ENCODE assay signal across 8 cellular contexts in genomic region chr18:12990128-12990485, GRCh38. TPM values are rescaled to one million over a fixed set of nuclear protein-coding genes. Genes with fewer than 3 reads are reported as not detected.
DNase-seq lines count a peak whose midpoint lies in the region; ATAC-seq and TF ChIP-seq lines count a peak whose summit lies in the region.

No MANE protein-coding gene starts in this region.

- no peaks in the 10 kb centered on the region for H3K9me3 ChIP-seq in BLaER1 treated with 17β-estradiol and CSF1 and Interleukin-3, amounts not matched to agents 10 nM and 100 nM (replicated peaks in 1 of 11)
- H3K9me3 ChIP-seq in MG63: no peaks in the 10 kb centered on the region

- peaks cover 23 to 38% (median 30%) of the 10 kb centered on the region in 10 experiments for H3K4me1 ChIP-seq in BLaER1 treated with 17β-estradiol and CSF1 and Interleukin-3, amounts not matched to agents 10 nM and 100 nM

- H3K4me3 Mint-ChIP-seq in activated naive CD8-positive, alpha-beta T cell treated with anti-CD3 and anti-CD28 coated beads, Interleukin-2, amount 10 ng/mL, durations not matched to agents 7 days and 5 days: peak overlapping the region; percentile 100
- H3K4me3 Mint-ChIP-seq in nephron progenitor cell: peak overlapping the region; percentile 99

- no peaks in the 10 kb centered on the region for H3K27me3 Mint-ChIP-seq in activated naive CD8-positive, alpha-beta T cell treated with anti-CD3 and anti-CD28 coated beads, Interleukin-2, amount 10 ng/mL, durations not matched to agents 7 days and 5 days
- H3K27me3 Mint-ChIP-seq in nephron progenitor cell (ENCODE audit: low read depth, poor library complexity): no peaks in the 10 kb centered on the region

- TF ChIP-seq CTCF in nephron progenitor cell (IDR thresholded peaks at IDR 0.05): no peak

- POLR2A ChIA-PET in activated naive CD8-positive, alpha-beta T cell treated with anti-CD3 and anti-CD28 coated beads, Interleukin-2, amount 10 ng/mL, durations not matched to agents 7 days and 5 days (lab: Charles Lee): interaction anchor here (1.0 to 3.3 kb wide), 9 partner anchors 16 to 213 kb away, joined by 3 to 37 read pairs (median 4); partner anchors contain the start of gene SEH1L

- no peak for ATAC-seq in activated naive CD8-positive, alpha-beta T cell treated with anti-CD3 and anti-CD28 coated beads, Interleukin-2, amount 10 ng/mL, durations not matched to agents 7 days and 5 days (ENCODE audit: low read depth)
- no peak for ATAC-seq in GM18867 (IDR thresholded peaks at IDR 0.05; ENCODE audit: unreplicated experiment)

- peaks cover 7 to 25% (median 16%) of the 10 kb centered on the region in 11 experiments; a peak in 19 of 22 replicates for H4K20me1 ChIP-seq in BLaER1 treated with 17β-estradiol and CSF1 and Interleukin-3, amounts not matched to agents 10 nM and 100 nM

- H3K27ac Mint-ChIP-seq in activated naive CD8-positive, alpha-beta T cell treated with anti-CD3 and anti-CD28 coated beads, Interleukin-2, amount 10 ng/mL, durations not matched to agents 7 days and 5 days: peak overlapping the region; percentile 87
- H3K27ac Mint-ChIP-seq in nephron progenitor cell: peak overlapping the region; percentile 96

- no peaks in the 10 kb centered on the region for H3K9me3 Mint-ChIP-seq in activated naive CD8-positive, alpha-beta T cell treated with anti-CD3 and anti-CD28 coated beads, Interleukin-2, amount 10 ng/mL, durations not matched to agents 7 days and 5 days
- no peaks in the 10 kb centered on the region for H3K9me3 Mint-ChIP-seq in nephron progenitor cell

- peaks cover 15% of the 10 kb centered on the region for H3K4me1 Mint-ChIP-seq in activated naive CD8-positive, alpha-beta T cell treated with anti-CD3 and anti-CD28 coated beads, Interleukin-2, amount 10 ng/mL, durations not matched to agents 7 days and 5 days
- H3K4me1 Mint-ChIP-seq in nephron progenitor cell: peaks cover 38% of the 10 kb centered on the region

- H3K9ac ChIP-seq in BLaER1 treated with 17β-estradiol and CSF1 and Interleukin-3, amounts not matched to agents 10 nM and 100 nM: peak overlapping the region in 9 of 11 experiments; percentile 87 to 94 (median 88); a peak in 15 of 22 replicates

- no peaks in the 10 kb centered on the region for H3K27me3 ChIP-seq in BLaER1 treated with 17β-estradiol and CSF1 and Interleukin-3, amounts not matched to agents 10 nM and 100 nM
- H3K27me3 ChIP-seq in MG63: no peaks in the 10 kb centered on the region

- peak overlapping the region; percentile 70 to 91 (median 81); a peak in 15 of 20 replicates for H3K4me3 ChIP-seq in BLaER1 treated with 17β-estradiol and CSF1 and Interleukin-3, amounts not matched to agents 10 nM and 100 nM
- peak overlapping the region; percentile 90 for H3K4me3 ChIP-seq in MG63

- H3K36me3 Mint-ChIP-seq in activated naive CD8-positive, alpha-beta T cell treated with anti-CD3 and anti-CD28 coated beads, Interleukin-2, amount 10 ng/mL, durations not matched to agents 7 days and 5 days: peaks cover 11% of the 10 kb centered on the region
- peaks cover 16% of the 10 kb centered on the region for H3K36me3 Mint-ChIP-seq in nephron progenitor cell (ENCODE audit: low read depth)

- H3K36me3 ChIP-seq in BLaER1 treated with 17β-estradiol and CSF1 and Interleukin-3, amounts not matched to agents 10 nM and 100 nM: peaks cover 9 to 41% (median 23%) of the 10 kb centered on the region in 11 experiments; a peak in 20 of 22 replicates
- peaks cover 7% of the 10 kb centered on the region for H3K36me3 ChIP-seq in MG63

- no peak for DNase-seq in MG63
- peak; percentile 56 for DNase-seq in activated naive CD8-positive, alpha-beta T cell treated with anti-CD3 and anti-CD28 coated beads, Interleukin-2, amount 10 ng/mL, durations not matched to agents 7 days and 5 days
- DNase-seq in nephron progenitor cell: no peak
- no peak for DNase-seq in COLO829 (ENCODE audit: low spot score)
- no peak for DNase-seq in KG1 (lab: John Stamatoyannopoulos, UW)
- no peak for DNase-seq in NCI-H524 treated with DMSO at 0.1 percent for 48 hours (lab: John Stamatoyannopoulos, UW)

- H3K4me2 ChIP-seq in BLaER1 treated with 17β-estradiol and CSF1 and Interleukin-3, amounts not matched to agents 10 nM and 100 nM: peak overlapping the region; percentile 76 to 90 (median 85)

- H3K27ac ChIP-seq in BLaER1 treated with 17β-estradiol and CSF1 and Interleukin-3, amounts not matched to agents 10 nM and 100 nM: peak overlapping the region in 9 of 11 experiments; percentile 82 to 94 (median 87); a peak in 18 of 22 replicates

RNA-seq across cellular contexts. Expression of gene CEP192, which starts 1.1 kb away (rescaled TPM):
- total RNA-seq in MG63 (2014; rRNA removed; shearing (Covaris generic); ENCODE audit: low replicate concordance): 11.7 and 16.9 TPM in 2 replicates
- total RNA-seq in activated naive CD8-positive, alpha-beta T cell treated with anti-CD3 and anti-CD28 coated beads, Interleukin-2, amount 10 ng/mL, durations not matched to agents 7 days and 5 days: 10 to 100 TPM; 49.8 to 50.6 TPM

RNA-seq across cellular contexts. Expression of gene SEH1L, which starts 42.3 kb away (rescaled TPM):
- total RNA-seq in MG63 (2014; rRNA removed; shearing (Covaris generic); ENCODE audit: low replicate concordance): 64.2 and 72.9 TPM in 2 replicates
- total RNA-seq in activated naive CD8-positive, alpha-beta T cell treated with anti-CD3 and anti-CD28 coated beads, Interleukin-2, amount 10 ng/mL, durations not matched to agents 7 days and 5 days: 10 to 100 TPM; 38.0 to 43.5 TPM
